In the genomic region with DNA sequence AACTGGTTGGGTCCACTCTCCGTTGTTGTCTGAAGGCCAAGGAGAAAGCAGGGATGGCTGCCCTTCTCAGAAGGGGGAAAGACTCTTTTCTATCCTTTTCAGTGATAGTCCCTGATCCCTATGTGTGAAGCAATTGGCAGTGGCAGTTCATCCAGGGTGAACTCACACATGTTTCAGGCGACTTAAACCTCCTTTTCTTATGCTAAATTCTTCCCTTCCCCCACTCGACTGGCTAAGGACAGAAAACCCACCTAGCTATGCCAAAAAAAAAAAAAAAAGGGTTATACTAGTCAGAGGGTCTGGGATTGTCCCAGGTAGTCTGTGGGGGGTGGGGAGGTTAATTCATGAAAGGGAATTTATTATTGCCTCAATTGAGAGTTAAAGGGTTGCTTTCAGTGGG, we compare ENCODE assay signal across 1 cellular context.
TF ChIP-seq lines count a peak whose summit lies in the region.

No MANE protein-coding gene starts in this region.

TF ChIP-seq in H1, 55 proteins besides CTCF, POLR2A, EP300 and RAD21 (continued from another document):
- TF ChIP-seq E2F6 (IDR thresholded peaks at IDR 0.05) (0 out of 2 replicates have a peak, but pooled peaks have one; percentile 28), POU5F1 (IDR thresholded peaks at IDR 0.05; ENCODE audit: low read depth, low read length) (peak; percentile 74), ASH2L (IDR thresholded peaks at IDR 0.05; ENCODE audit: low read length) (peak; percentile 60), SP4 (IDR thresholded peaks at IDR 0.05; ENCODE audit: low read length) (no peak), SP1 (IDR thresholded peaks at IDR 0.05; ENCODE audit: low read depth, low read length) (peak; percentile 84), RXRA (IDR thresholded peaks at IDR 0.05; ENCODE audit: insufficient read depth, low read depth, low read length) (no peak), BACH1 (IDR thresholded peaks at IDR 0.05; ENCODE audit: low read length) (no peak), BCL11A (IDR thresholded peaks at IDR 0.05; ENCODE audit: low read depth in 2 of 2, low read length in 2 of 2) (no peak), YY1 (IDR thresholded peaks at IDR 0.05; ENCODE audit: low read depth, low read length) (no peak), SIN3A (conservative IDR thresholded peaks at IDR 0.05 in 1 of 2, IDR thresholded peaks at IDR 0.05 in 1 of 2; ENCODE audit: low read depth in 1 of 2, low read length in 2 of 2) (no peak), ATF2 (IDR thresholded peaks at IDR 0.05; ENCODE audit: low read length) (no peak)
